1 cellular context compared by ENCODE assay signal in genomic region chr10:100736809-100737358, GRCh38.
TF ChIP-seq lines count a peak whose summit lies in the region.

No MANE protein-coding gene starts in this region.

TF ChIP-seq in H1, 55 proteins besides CTCF, POLR2A, EP300 and RAD21:
- TF ChIP-seq CBX8 (IDR thresholded peaks at IDR 0.05; ENCODE audit: borderline replicate concordance, low read depth, low read length) (peak; percentile 87; the same call in 1 of the 2 replicates), SP1 (IDR thresholded peaks at IDR 0.05; ENCODE audit: low read depth, low read length) (0 out of 2 replicates have a peak, but pooled peaks have one; percentile 7), RNF2 (IDR thresholded peaks at IDR 0.05; ENCODE audit: borderline replicate concordance, low read depth, low read length, missing control alignments, poor library complexity, severe bottlenecking) (no peak)
